1 cellular context compared by ENCODE assay signal in the genomic region with DNA sequence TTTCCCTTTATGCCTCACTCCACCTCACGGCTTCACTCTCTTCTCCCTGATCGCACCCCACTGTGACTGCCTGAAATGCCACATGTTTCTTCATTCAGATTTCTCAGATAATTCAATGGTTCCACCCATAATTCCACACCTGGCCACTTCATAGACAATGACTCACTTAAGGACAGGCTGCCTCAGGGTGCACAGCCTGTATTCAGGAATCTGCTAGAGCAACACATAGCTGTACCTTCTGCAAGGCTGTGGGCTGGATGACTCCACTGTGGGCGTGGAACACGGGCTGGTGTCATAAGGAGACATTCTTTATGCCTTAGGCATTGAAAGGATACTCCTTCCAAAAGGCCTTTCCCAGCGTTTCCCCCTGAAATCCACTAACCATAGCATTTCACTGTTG.
A peak's percentile ranks its signal among the peaks of the same experiment; 100 is the strongest.
TF ChIP-seq lines count a peak whose summit lies in the region.

No MANE protein-coding gene starts in this region.

TF ChIP-seq in HCT116, 20 proteins besides CTCF, POLR2A, EP300 and RAD21 (continued from another document):
- TF ChIP-seq ATF3 (IDR thresholded peaks at IDR 0.05) (no peak), JUND (IDR thresholded peaks at IDR 0.05) (peak; percentile 87), CBX3 (IDR thresholded peaks at IDR 0.05; ENCODE audit: low read depth) (peak; percentile 82), ELF1 (IDR thresholded peaks at IDR 0.05; ENCODE audit: borderline replicate concordance, low read depth) (no peak)
TF ChIP-seq in HCT116: peak in this region for 7.
